Comparison of ENCODE assay signal across 19 cellular contexts in the genomic region with DNA sequence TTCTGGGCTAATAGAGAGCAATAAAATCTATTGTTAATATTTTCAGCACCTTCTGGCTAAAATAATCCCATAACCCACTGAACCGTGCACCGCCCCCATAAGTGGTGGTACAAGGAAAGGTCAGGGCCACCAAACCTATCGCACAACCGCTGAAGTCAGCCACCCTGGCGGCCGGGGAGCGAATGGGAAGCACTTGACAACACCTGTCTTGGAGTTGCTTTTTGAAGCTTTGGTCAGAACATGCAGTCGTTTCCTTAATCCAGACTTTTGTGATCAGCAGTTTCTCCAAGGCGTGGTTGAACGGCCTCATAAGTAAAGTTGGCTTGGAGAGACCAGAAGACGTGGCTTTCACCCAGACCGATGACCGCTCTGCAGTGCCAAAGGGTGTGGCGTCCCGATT.
DNase-seq lines count a peak whose midpoint lies in the region; ATAC-seq and TF ChIP-seq lines count a peak whose summit lies in the region.
"Had no signal": no experiment of that assay in that cellular context is flagged by ENCODE, and none has a peak within 500 bp of the region (broad histone marks: within the 10 kb centered on the region; RNA-seq: fewer than 3 reads in every experiment).

No MANE protein-coding gene starts in this region.

- no peak overlapping the region for H3K4me3 Mint-ChIP-seq in activated CD8-positive, alpha-beta memory T cell treated with anti-CD3 and anti-CD28 coated beads, Interleukin-2, amount 10 ng/mL, durations not matched to agents 7 days and 5 days
- H3K4me3 Mint-ChIP-seq: CD8-positive, alpha-beta T cell had no signal

- intact Hi-C loops in upper lobe of right lung (cut with DNase I) = no loop called here

- DNase-seq in activated CD8-positive, alpha-beta memory T cell treated with anti-CD3 and anti-CD28 coated beads, Interleukin-2, amount 10 ng/mL, durations not matched to agents 7 days and 5 days = peak; percentile 38
- no peak for DNase-seq in activated CD8-positive, alpha-beta memory T cell treated with anti-CD3 and anti-CD28 coated beads, Interleukin-2, amount 50 U/mL, for 4 hours
- peak; percentile 20 for DNase-seq in RWPE2 (ENCODE audit: low spot score)
- peak; percentile 39 for DNase-seq in mesenteric fat pad (ENCODE audit: low spot score)
- peak; percentile 43 for DNase-seq in upper lobe of right lung
- no peak for DNase-seq in iPS-NIHi7 (ENCODE audit: extremely low spot score)
- no peak for DNase-seq in NCI-H2227 treated with DMSO at 0.1 percent for 48 hours (lab: John Stamatoyannopoulos, UW)
- DNase-seq: CD8-positive, alpha-beta T cell; DND-41; GM23248; NCI-H1417 treated with DMSO at 0.1 percent for 48 hours; NCI-H2029; NCI-H2171; NCI-H446 treated with DMSO at 0.1 percent for 48 hours; NCI-H748 treated with DMSO at 0.1 percent for 48 hours had no signal

- H3K4me1 Mint-ChIP-seq in activated CD8-positive, alpha-beta memory T cell treated with anti-CD3 and anti-CD28 coated beads, Interleukin-2, amount 10 ng/mL, durations not matched to agents 7 days and 5 days = peaks cover 18% of the 10 kb centered on the region

- H3K36me3 ChIP-seq in RWPE2 (ENCODE audit: low read depth) = no peaks in the 10 kb centered on the region
- no peaks in the 10 kb centered on the region for H3K36me3 ChIP-seq in upper lobe of right lung
- H3K36me3 ChIP-seq: BLaER1 had no signal

- no peak for ATAC-seq in activated CD8-positive, alpha-beta memory T cell treated with anti-CD3 and anti-CD28 coated beads, Interleukin-2, amount 10 ng/mL, durations not matched to agents 7 days and 5 days
- ATAC-seq in RWPE2 (ENCODE audit: low read depth) = no peak
- no peak for ATAC-seq in upper lobe of right lung
- ATAC-seq in GM18505 (IDR thresholded peaks at IDR 0.05; ENCODE audit: unreplicated experiment) = no peak
- ATAC-seq: CD8-positive, alpha-beta T cell; HCT116 had no signal

- H3K27ac ChIP-seq in RWPE2 (ENCODE audit: poor library complexity, severe bottlenecking) = no peak overlapping the region
- no peak overlapping the region for H3K27ac ChIP-seq in upper lobe of right lung
- H3K27ac ChIP-seq: BLaER1, GM23248, HL-60 had no signal

- H3K27me3 Mint-ChIP-seq in activated CD8-positive, alpha-beta memory T cell treated with anti-CD3 and anti-CD28 coated beads, Interleukin-2, amount 10 ng/mL, durations not matched to agents 7 days and 5 days = peaks cover 18% of the 10 kb centered on the region

- H3K27ac Mint-ChIP-seq in activated CD8-positive, alpha-beta memory T cell treated with anti-CD3 and anti-CD28 coated beads, Interleukin-2, amount 10 ng/mL, durations not matched to agents 7 days and 5 days = no peak overlapping the region
- H3K27ac Mint-ChIP-seq: CD8-positive, alpha-beta T cell had no signal

- no peaks in the 10 kb centered on the region for H3K9me3 Mint-ChIP-seq in activated CD8-positive, alpha-beta memory T cell treated with anti-CD3 and anti-CD28 coated beads, Interleukin-2, amount 10 ng/mL, durations not matched to agents 7 days and 5 days (ENCODE audit: low read depth)
- H3K9me3 Mint-ChIP-seq: CD8-positive, alpha-beta T cell had no signal

- H3K4me1 ChIP-seq in RWPE2 (ENCODE audit: insufficient read depth, poor library complexity, severe bottlenecking) (no peaks in the 10 kb centered on the region), upper lobe of right lung (peaks cover 5% of the 10 kb centered on the region)

- no peak for TF ChIP-seq CTCF in RWPE2 (IDR thresholded peaks at IDR 0.05; ENCODE audit: poor library complexity, severe bottlenecking)
- no peak for TF ChIP-seq CTCF in upper lobe of right lung (IDR thresholded peaks at IDR 0.05)

- no peaks in the 10 kb centered on the region for H3K36me3 Mint-ChIP-seq in activated CD8-positive, alpha-beta memory T cell treated with anti-CD3 and anti-CD28 coated beads, Interleukin-2, amount 10 ng/mL, durations not matched to agents 7 days and 5 days
- H3K36me3 Mint-ChIP-seq: CD8-positive, alpha-beta T cell had no signal

- CTCF ChIA-PET in activated CD8-positive, alpha-beta memory T cell treated with anti-CD3 and anti-CD28 coated beads, Interleukin-2, amount 10 ng/mL, durations not matched to agents 7 days and 5 days (lab: Charles Lee) = interaction anchor here (1.0 to 1.7 kb wide), 2 partner anchors 40 to 69 kb away, joined by 3 read pairs; no protein-coding TSS in a partner anchor

- H3K4me3 ChIP-seq in RWPE2 (ENCODE audit: severe bottlenecking) (no peak overlapping the region), upper lobe of right lung (no peak overlapping the region)
- H3K4me3 ChIP-seq: BLaER1, GM23248 had no signal

- H3K9me3 ChIP-seq in RWPE2 (ENCODE audit: severe bottlenecking) (no peaks in the 10 kb centered on the region), upper lobe of right lung (no peaks in the 10 kb centered on the region)
- H3K9me3 ChIP-seq: BLaER1 had no signal

- no peak for TF ChIP-seq POLR2A in GM18505 (IDR thresholded peaks at IDR 0.05; ENCODE audit: borderline replicate concordance, extremely low read depth, insufficient read depth, insufficient read length)

- H3K27me3 ChIP-seq in RWPE2 (ENCODE audit: insufficient read depth, poor library complexity, severe bottlenecking) (no peaks in the 10 kb centered on the region), upper lobe of right lung (no peaks in the 10 kb centered on the region)
- H3K27me3 ChIP-seq: BLaER1 had no signal

Comparison
In these comparisons a context has a peak if more than half of its experiments do, and no peak if none do; other contexts are left out.
1. DNase-seq: peak in activated CD8-positive, alpha-beta memory T cell treated with anti-CD3 and anti-CD28 coated beads, Interleukin-2, amount 10 ng/mL, durations not matched to agents 7 days and 5 days (single experiment), RWPE2 (single experiment), mesenteric fat pad (single experiment) and upper lobe of right lung (single experiment); none in activated CD8-positive, alpha-beta memory T cell treated with anti-CD3 and anti-CD28 coated beads, Interleukin-2, amount 50 U/mL, for 4 hours (single experiment), iPS-NIHi7 (single experiment) and NCI-H2227 treated with DMSO at 0.1 percent for 48 hours (single experiment).